In the genomic region with DNA sequence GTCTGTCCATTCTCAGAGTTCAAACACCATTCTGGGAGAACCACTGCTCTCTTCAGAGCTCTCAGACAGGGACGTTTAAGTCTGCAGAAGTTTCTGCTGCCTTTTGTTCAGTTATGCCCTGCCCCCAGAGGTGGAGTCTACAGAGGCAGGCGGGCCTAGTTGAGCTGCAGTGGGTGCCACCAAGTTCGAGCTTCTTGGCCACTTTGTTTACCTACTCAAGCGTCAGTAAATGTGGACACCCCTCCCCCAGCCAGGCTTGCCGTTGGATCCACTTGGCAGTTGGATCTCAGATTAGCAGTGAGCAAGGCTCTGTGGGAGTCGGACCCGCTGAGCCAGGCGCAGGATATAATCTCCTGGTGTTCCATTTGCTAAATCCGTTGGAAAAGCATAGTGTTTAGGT, we compare ENCODE assay signal across 4 cellular contexts.
DNase-seq lines count a peak whose midpoint lies in the region; ATAC-seq, FAIRE-seq and TF ChIP-seq lines count a peak whose summit lies in the region.
"Not testable (repeated sequence)": the region's sequence is repeated elsewhere in the genome, so short reads cannot be mapped to it uniquely, and the experiment has no call there.

No MANE protein-coding gene starts in this region.

- DNase-seq in RWPE2 (ENCODE audit: low spot score) (peak; percentile 28), Right ventricle myocardium superior (peak; percentile 29), kidney (peak; percentile 39)

- intact Hi-C loops in Right ventricle myocardium superior (cut with DNase I); kidney (cut with DNase I): not testable (repeated sequence)

- not testable (repeated sequence) for TF ChIP-seq CTCF in C4-2B (conservative IDR thresholded peaks at IDR 0.05); RWPE2 (IDR thresholded peaks at IDR 0.05; ENCODE audit: poor library complexity, severe bottlenecking); kidney (IDR thresholded peaks at IDR 0.05; ENCODE audit: borderline replicate concordance, extremely low read depth, insufficient read depth)

- H3K4me3 ChIP-seq in RWPE2 (ENCODE audit: severe bottlenecking); kidney (ENCODE audit: low read length in 2 of 2): not testable (repeated sequence)

- ATAC-seq in RWPE2 (ENCODE audit: low read depth); Right ventricle myocardium superior (ENCODE audit: poor library complexity): not testable (repeated sequence)

- H3K27me3 ChIP-seq in RWPE2 (ENCODE audit: insufficient read depth, poor library complexity, severe bottlenecking) = not testable (repeated sequence)

- not testable (repeated sequence) for H3K36me3 ChIP-seq in RWPE2 (ENCODE audit: low read depth); kidney (ENCODE audit: control insufficient read depth in 1 of 2, insufficient read depth in 2 of 2, low read length in 2 of 2)

- H3K27ac ChIP-seq in C4-2B = peak overlapping the region; percentile 45
- not testable (repeated sequence) for H3K27ac ChIP-seq in RWPE2 (ENCODE audit: poor library complexity, severe bottlenecking); kidney (ENCODE audit: low read depth in 2 of 2, low read length in 2 of 2)

- H3K9me3 ChIP-seq in RWPE2 (ENCODE audit: severe bottlenecking); kidney (ENCODE audit: control insufficient read depth in 1 of 2, low read length in 2 of 2): not testable (repeated sequence)

- H3K4me1 ChIP-seq in RWPE2 (ENCODE audit: insufficient read depth, poor library complexity, severe bottlenecking); kidney (ENCODE audit: control insufficient read depth in 1 of 2, insufficient read depth in 1 of 2, low read depth in 1 of 2, low read length in 2 of 2): not testable (repeated sequence)

- H3K9ac ChIP-seq in kidney (ENCODE audit: low read length in 2 of 2) = not testable (repeated sequence)

- not testable (repeated sequence) for FAIRE-seq in kidney (lab: Jason Lieb, UNC)
